In the genomic region with DNA sequence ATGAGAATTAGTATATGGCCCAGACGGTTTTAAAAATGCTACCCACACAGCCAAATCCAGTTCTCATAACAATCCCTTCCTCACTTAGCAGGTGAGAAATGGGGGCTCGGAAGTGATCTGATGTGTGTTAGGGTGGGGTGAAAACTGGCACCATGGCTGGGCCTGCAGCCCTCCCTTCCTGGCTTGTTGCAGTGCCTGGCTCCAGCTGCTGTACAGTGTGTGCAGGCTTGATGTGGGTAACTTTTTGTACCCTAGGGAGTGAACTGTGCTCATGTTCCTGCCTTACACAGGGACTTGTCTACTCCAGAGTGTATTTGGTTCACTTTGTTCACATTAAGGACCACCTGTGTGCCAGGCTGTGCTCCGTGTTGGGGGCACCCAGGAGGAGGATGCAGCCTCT, we compare ENCODE assay signal across 27 cellular contexts.
DNase-seq lines count a peak whose midpoint lies in the region; ATAC-seq and TF ChIP-seq lines count a peak whose summit lies in the region.
"Had no signal": no experiment of that assay in that cellular context is flagged by ENCODE, and none has a peak within 500 bp of the region (broad histone marks: within the 10 kb centered on the region; RNA-seq: fewer than 3 reads in every experiment).

No MANE protein-coding gene starts in this region.

- TF ChIP-seq CTCF in brain (conservative IDR thresholded peaks at IDR 0.05) (no peak), osteocyte (IDR thresholded peaks at IDR 0.05) (no peak), upper lobe of right lung (IDR thresholded peaks at IDR 0.05) (no peak), testis (IDR thresholded peaks at IDR 0.05) (no peak)

- H3K27ac Mint-ChIP-seq in brain, result peak overlapping the region in 4 of 5 experiments; percentile 53 to 91 (median 64)
- H3K27ac Mint-ChIP-seq in osteocyte (ENCODE audit: unreplicated experiment), result peak overlapping the region; percentile 61
- H3K27ac Mint-ChIP-seq: activated CD4-positive, alpha-beta T cell treated with anti-CD3 and anti-CD28 coated beads, Interleukin-2, amount 10 ng/mL, durations not matched to agents 24 days and 14 days; activated T-cell treated with anti-CD3 and anti-CD28 coated beads, Interleukin-2, amount 50 U/mL, for 72 hours; CD14-positive monocyte; GM23338; neural progenitor cell; stimulated activated naive CD8-positive, alpha-beta T cell treated with anti-CD3 and anti-CD28 coated beads, Interleukin-15, Interleukin-2, amounts not matched to agents 100 ng/mL and 50 ng/mL, for 24 hours had no signal

- H3K9me3 Mint-ChIP-seq in brain, result no peaks in the 10 kb centered on the region
- H3K9me3 Mint-ChIP-seq in osteocyte (ENCODE audit: unreplicated experiment), result no peaks in the 10 kb centered on the region
- H3K9me3 Mint-ChIP-seq: activated CD4-positive, alpha-beta T cell treated with anti-CD3 and anti-CD28 coated beads, Interleukin-2, amount 10 ng/mL, durations not matched to agents 24 days and 14 days; activated T-cell treated with anti-CD3 and anti-CD28 coated beads, Interleukin-2, amount 50 U/mL, for 72 hours; CD14-positive monocyte; GM23338; neural progenitor cell; stimulated activated naive CD8-positive, alpha-beta T cell treated with anti-CD3 and anti-CD28 coated beads, Interleukin-15, Interleukin-2, amounts not matched to agents 100 ng/mL and 50 ng/mL, for 24 hours had no signal

- no peaks in the 10 kb centered on the region for H3K36me3 Mint-ChIP-seq in brain
- peaks cover 5% of the 10 kb centered on the region for H3K36me3 Mint-ChIP-seq in osteocyte (ENCODE audit: unreplicated experiment)
- H3K36me3 Mint-ChIP-seq: CD14-positive monocyte, neural progenitor cell had no signal

- H3K9me3 ChIP-seq in upper lobe of right lung (no peaks in the 10 kb centered on the region), testis (no peaks in the 10 kb centered on the region)
- H3K9me3 ChIP-seq: body of pancreas, uterus had no signal

- H3K4me1 ChIP-seq in upper lobe of right lung, result peaks cover 6% of the 10 kb centered on the region
- H3K4me1 ChIP-seq in testis, result peaks cover 15% of the 10 kb centered on the region
- H3K4me1 ChIP-seq: neural progenitor cell, uterus had no signal

- H3K36me3 ChIP-seq in upper lobe of right lung (peaks cover 12% of the 10 kb centered on the region), testis (ENCODE audit: low read depth, missing control alignments) (no peaks in the 10 kb centered on the region)
- H3K36me3 ChIP-seq: neural progenitor cell, uterus had no signal

- no peak overlapping the region for H3K4me3 ChIP-seq in upper lobe of right lung
- no peak overlapping the region for H3K4me3 ChIP-seq in testis
- H3K4me3 ChIP-seq: body of pancreas, GM12878, GM23338, neural progenitor cell, PC-9, uterus had no signal

- intact Hi-C loops in left ventricle myocardium superior (cut with micrococcal nuclease) (no loop called here), upper lobe of right lung (cut with DNase I) (no loop called here), testis (cut with DNase I; ENCODE audit: low total_unique reads) (no loop called here)

- H3K4me3 Mint-ChIP-seq in brain (peak overlapping the region in 2 of 5 experiments; percentile 37 to 47), osteocyte (ENCODE audit: unreplicated experiment) (no peak overlapping the region)
- H3K4me3 Mint-ChIP-seq: activated CD4-positive, alpha-beta T cell treated with anti-CD3 and anti-CD28 coated beads, Interleukin-2, amount 10 ng/mL, durations not matched to agents 24 days and 14 days; activated T-cell treated with anti-CD3 and anti-CD28 coated beads, Interleukin-2, amount 50 U/mL, for 72 hours; CD14-positive monocyte; GM23338; neural progenitor cell; stimulated activated naive CD8-positive, alpha-beta T cell treated with anti-CD3 and anti-CD28 coated beads, Interleukin-15, Interleukin-2, amounts not matched to agents 100 ng/mL and 50 ng/mL, for 24 hours had no signal

- 49 to 59% methylated on average over 3 of the region's 3 CpGs for WGBS in testis, 2 donors

- DNase-seq in left ventricle myocardium superior (peak; percentile 57), osteocyte (ENCODE audit: extremely low spot score, unreplicated experiment) (no peak), upper lobe of right lung (no peak), testis (no peak), DMS53 treated with DMSO at 0.1 percent for 48 hours (lab: John Stamatoyannopoulos, UW; ENCODE audit: unreplicated experiment) (no peak)
- DNase-seq: activated CD4-positive, alpha-beta T cell treated with anti-CD3 and anti-CD28 coated beads, Interleukin-2, amount 10 ng/mL, durations not matched to agents 24 days and 14 days; activated naive CD4-positive, alpha-beta T cell; activated T-cell treated with anti-CD3 and anti-CD28 coated beads, Interleukin-2, amount 50 U/mL, for 72 hours; Calu3; effector CD8-positive, alpha-beta T cell; glutamatergic neuron; kidney glomerular epithelial cell; NCI-H1694 treated with DMSO at 0.1 percent for 48 hours; NCI-H526; PC-9; SHP77 treated with DMSO at 0.1 percent for 48 hours; T1000; uterus had no signal

- no peaks in the 10 kb centered on the region for H3K27me3 ChIP-seq in upper lobe of right lung
- no peaks in the 10 kb centered on the region for H3K27me3 ChIP-seq in testis
- H3K27me3 ChIP-seq: body of pancreas, neural progenitor cell, uterus had no signal

- H3K27me3 Mint-ChIP-seq in brain, result no peaks in the 10 kb centered on the region
- H3K27me3 Mint-ChIP-seq in osteocyte (ENCODE audit: unreplicated experiment), result no peaks in the 10 kb centered on the region
- H3K27me3 Mint-ChIP-seq: activated CD4-positive, alpha-beta T cell treated with anti-CD3 and anti-CD28 coated beads, Interleukin-2, amount 10 ng/mL, durations not matched to agents 24 days and 14 days; stimulated activated naive CD8-positive, alpha-beta T cell treated with anti-CD3 and anti-CD28 coated beads, Interleukin-15, Interleukin-2, amounts not matched to agents 100 ng/mL and 50 ng/mL, for 24 hours had no signal

- TF ChIP-seq POLR2A in testis (IDR thresholded peaks at IDR 0.05), result no peak

- ATAC-seq in left ventricle myocardium superior (peak; percentile 91), upper lobe of right lung (peak; percentile 47), GM19324 (IDR thresholded peaks at IDR 0.05; ENCODE audit: low FRiP score, unreplicated experiment) (no peak)
- ATAC-seq: activated T-cell treated with anti-CD3 and anti-CD28 coated beads, Interleukin-2, amount 50 U/mL, for 72 hours; GM12878; GM23338 had no signal

- no peak overlapping the region for H3K27ac ChIP-seq in upper lobe of right lung
- H3K27ac ChIP-seq in testis, result no peak overlapping the region
- H3K27ac ChIP-seq: epithelial cell of prostate, neural progenitor cell, PC-9, uterus had no signal

- H3K4me1 Mint-ChIP-seq in brain, result peaks cover 25% of the 10 kb centered on the region
- peaks cover 43% of the 10 kb centered on the region for H3K4me1 Mint-ChIP-seq in osteocyte (ENCODE audit: unreplicated experiment)
- H3K4me1 Mint-ChIP-seq: activated CD4-positive, alpha-beta T cell treated with anti-CD3 and anti-CD28 coated beads, Interleukin-2, amount 10 ng/mL, durations not matched to agents 24 days and 14 days; CD14-positive monocyte; GM23338; neural progenitor cell had no signal
